ENCODE assay signal across 9 cellular contexts in the genomic region with DNA sequence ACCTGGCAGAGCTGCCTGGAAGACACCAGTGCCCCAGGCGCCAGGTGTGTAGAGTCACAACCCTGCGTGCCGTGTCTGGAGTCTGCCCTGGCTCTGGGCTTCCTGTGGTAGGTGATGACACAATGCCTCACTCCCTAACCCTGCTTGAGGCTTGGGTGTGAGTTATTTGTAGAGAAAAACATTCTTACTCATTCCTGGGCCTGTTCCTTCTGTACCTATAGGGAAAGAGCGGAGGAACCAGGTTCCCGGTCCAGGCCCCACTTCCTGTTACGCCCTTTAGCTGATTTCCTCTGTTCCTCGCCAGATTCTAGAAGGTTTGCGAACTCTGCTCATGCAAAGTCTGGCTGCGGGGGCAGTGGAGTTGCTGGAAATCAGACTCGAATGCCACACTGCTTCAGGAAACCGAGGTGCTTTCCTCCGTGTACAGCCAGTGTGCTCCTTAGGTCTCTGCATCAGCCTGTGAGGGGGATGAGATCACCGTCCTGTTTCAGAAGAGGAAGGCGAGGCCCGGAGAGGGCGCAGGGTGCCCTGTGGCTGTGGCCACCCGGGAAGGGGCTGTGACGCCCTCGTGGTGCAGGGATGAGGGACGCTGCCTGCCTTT.
DNase-seq lines count a peak whose midpoint lies in the region; ATAC-seq and TF ChIP-seq lines count a peak whose summit lies in the region.
"Had no signal": no experiment of that assay in that cellular context is flagged by ENCODE, and none has a peak within 500 bp of the region (broad histone marks: within the 10 kb centered on the region; RNA-seq: fewer than 3 reads in every experiment).

No MANE protein-coding gene starts in this region.

- peak; percentile 27 for ATAC-seq in HG03175 (IDR thresholded peaks at IDR 0.05; ENCODE audit: unreplicated experiment)
- peak; percentile 27 to 46 for ATAC-seq in left cardiac atrium
- ATAC-seq in stimulated activated naive CD8-positive, alpha-beta T cell treated with anti-CD3 and anti-CD28 coated beads, Interleukin-15, Interleukin-2, amounts not matched to agents 100 U/mL and 50 U/mL, for 24 hours = peak; percentile 83
- ATAC-seq in GM19351 (IDR thresholded peaks at IDR 0.05; ENCODE audit: unreplicated experiment) = no peak

- H3K9me3 ChIP-seq in WERI-Rb-1 (ENCODE audit: severe bottlenecking) = no peaks in the 10 kb centered on the region
- H3K9me3 ChIP-seq: pancreas had no signal

- intact Hi-C loops in left cardiac atrium (cut with DNase I) = no loop called here

- peak; percentile 30 for DNase-seq in activated CD8-positive, alpha-beta memory T cell treated with anti-CD3 and anti-CD28 coated beads, Interleukin-2, amount 50 U/mL, for 1 hour (ENCODE audit: extremely low read depth)
- DNase-seq in left cardiac atrium (no peak), germinal center (ENCODE audit: low spot score) (no peak), NCI-H748 treated with DMSO at 0.1 percent for 48 hours (lab: John Stamatoyannopoulos, UW) (no peak), WERI-Rb-1 (no peak)
- DNase-seq in stimulated activated naive CD8-positive, alpha-beta T cell treated with anti-CD3 and anti-CD28 coated beads, Interleukin-15, Interleukin-2, amounts not matched to agents 100 U/mL and 50 U/mL, for 24 hours = peak; percentile 74
- DNase-seq: pancreas had no signal

- no peaks in the 10 kb centered on the region for H3K27me3 ChIP-seq in WERI-Rb-1 (ENCODE audit: insufficient read depth, low read depth, severe bottlenecking)
- H3K27me3 ChIP-seq: pancreas had no signal

- no peak overlapping the region for H3K4me3 ChIP-seq in WERI-Rb-1 (ENCODE audit: low read depth, low read length)
- H3K4me3 ChIP-seq: pancreas had no signal

- H3K27ac ChIP-seq in WERI-Rb-1 = no peak overlapping the region
- H3K27ac ChIP-seq: pancreas had no signal

- TF ChIP-seq CTCF in WERI-Rb-1 (IDR thresholded peaks at IDR 0.05; ENCODE audit: low read depth, low read length) = no peak

- no peaks in the 10 kb centered on the region for H3K36me3 ChIP-seq in WERI-Rb-1
- H3K36me3 ChIP-seq: pancreas had no signal

Comparison
In these comparisons a context has a peak if more than half of its experiments do, and no peak if none do; other contexts are left out.
1. DNase-seq: peak in activated CD8-positive, alpha-beta memory T cell treated with anti-CD3 and anti-CD28 coated beads, Interleukin-2, amount 50 U/mL, for 1 hour (single experiment) and stimulated activated naive CD8-positive, alpha-beta T cell treated with anti-CD3 and anti-CD28 coated beads, Interleukin-15, Interleukin-2, amounts not matched to agents 100 U/mL and 50 U/mL, for 24 hours (single experiment); none in left cardiac atrium (single experiment), germinal center (single experiment), NCI-H748 treated with DMSO at 0.1 percent for 48 hours (single experiment) and WERI-Rb-1 (single experiment).